Comparison of ENCODE assay signal across 10 cellular contexts in the genomic region with DNA sequence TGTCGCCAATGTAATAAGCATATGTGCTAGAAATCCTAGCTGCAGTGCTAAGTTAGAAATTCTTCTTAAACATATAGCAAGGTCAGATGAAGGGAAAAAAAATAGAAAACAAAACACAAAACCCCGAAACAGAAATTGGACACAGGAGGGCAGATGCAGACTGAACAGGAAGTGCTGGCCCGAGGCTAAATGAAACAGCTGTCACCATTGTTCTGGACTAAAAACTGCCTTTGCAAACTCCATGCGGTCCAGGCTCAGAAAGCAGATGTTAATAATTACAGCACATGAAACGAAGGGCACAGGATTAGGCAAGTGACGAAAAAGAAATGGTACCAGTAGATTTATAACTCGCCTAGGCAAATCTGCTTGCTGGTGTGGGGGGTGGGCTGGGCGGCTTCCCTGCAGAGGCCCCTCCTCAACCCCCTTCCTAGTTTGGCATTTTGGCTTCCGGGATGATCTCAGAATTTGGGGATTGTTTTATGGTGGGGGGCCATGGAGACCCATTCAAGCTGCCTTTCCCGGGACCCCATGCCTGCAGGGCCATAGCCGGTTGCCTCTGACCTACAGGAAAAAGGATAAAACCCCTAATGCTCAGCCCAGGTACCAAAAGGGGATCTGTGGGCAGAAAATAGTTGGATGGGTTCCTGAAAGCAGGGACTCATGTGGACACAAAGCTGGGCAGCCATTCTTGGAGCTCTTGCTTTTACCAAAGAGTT. TPM values are rescaled to one million over a fixed set of nuclear protein-coding genes. Genes with fewer than 3 reads are reported as not detected.
DNase-seq lines count a peak whose midpoint lies in the region; ATAC-seq lines count a peak whose summit lies in the region.
"Had no signal": no experiment of that assay in that cellular context is flagged by ENCODE, and none has a peak within 500 bp of the region (broad histone marks: within the 10 kb centered on the region; RNA-seq: fewer than 3 reads in every experiment).

No MANE protein-coding gene starts in this region.

- no peak overlapping the region for H2BK120ac ChIP-seq in neuronal stem cell (ENCODE audit: low read depth, low read length)

- H2AK5ac ChIP-seq in neuronal stem cell (ENCODE audit: low read depth, low read length), result peak overlapping the region; percentile 26

- DNase-seq in NCI-H69 (lab: John Stamatoyannopoulos, UW) (peak; percentile 95), neuronal stem cell (ENCODE audit: low spot score) (no peak)

- H3K4me1 ChIP-seq in neuronal stem cell (ENCODE audit: control insufficient read depth in 2 of 2, insufficient read depth in 1 of 2, low read depth in 1 of 2, low read length in 2 of 2), result peaks cover 3 to 23% of the 10 kb centered on the region in 2 donors

- no peak overlapping the region for H3K14ac ChIP-seq in neuronal stem cell (ENCODE audit: low read length)

- peaks cover 0 to 25% (median 0%) of the 10 kb centered on the region in 3 experiments for H3K27me3 ChIP-seq in neuronal stem cell (ENCODE audit: control insufficient read depth in 3 of 3, insufficient read depth in 3 of 3, low read depth in 1 of 3, low read length in 3 of 3)

- H3K9ac ChIP-seq in neuronal stem cell (ENCODE audit: low read depth, low read length, poor library complexity), result no peak overlapping the region

- H3K27ac ChIP-seq in neuronal stem cell (replicated peaks; ENCODE audit: low read length), result no peak overlapping the region

- H2BK12ac ChIP-seq in neuronal stem cell (ENCODE audit: low read length), result no peak overlapping the region

- no peaks in the 10 kb centered on the region for H3K9me3 ChIP-seq in neuronal stem cell (replicated peaks in 1 of 2; ENCODE audit: control insufficient read depth in 2 of 2, insufficient read depth in 1 of 2, low read depth in 1 of 2, low read length in 2 of 2)

- peak overlapping the region; percentile 5 for H3K18ac ChIP-seq in neuronal stem cell (ENCODE audit: low read length)

- no peak overlapping the region for H4K8ac ChIP-seq in neuronal stem cell (ENCODE audit: low read depth, low read length)

- no CpG with 5 or more reads among the region's 11 CpGs for WGBS in neuronal stem cell (ENCODE audit: extremely low coverage in 2 of 2, insufficient read length in 2 of 2, insufficient replicate concordance in 1 of 2), 2 donors

- no peak overlapping the region for H3K23ac ChIP-seq in neuronal stem cell (ENCODE audit: low read depth, low read length, poor library complexity)

- H2AFZ ChIP-seq in neuronal stem cell (ENCODE audit: low read length), result peak overlapping the region; percentile 60

- H3K4me2 ChIP-seq in neuronal stem cell (ENCODE audit: insufficient read depth, low read length, poor library complexity, severe bottlenecking), result no peak overlapping the region

- H3K36me3 ChIP-seq in neuronal stem cell (replicated peaks in 1 of 2; ENCODE audit: control insufficient read depth in 2 of 2, insufficient read depth in 2 of 2, low read length in 2 of 2), result no peaks in the 10 kb centered on the region

- H4K91ac ChIP-seq in neuronal stem cell (ENCODE audit: low read depth, low read length, poor library complexity), result no peak overlapping the region

- peak overlapping the region; percentile 20 for H2BK15ac ChIP-seq in neuronal stem cell (ENCODE audit: low read length)

- H3K4me3 ChIP-seq in neuronal stem cell (ENCODE audit: low read length in 2 of 2), result no peak overlapping the region
- H3K4me3 ChIP-seq: skin epidermis had no signal

- ATAC-seq in GM19025 (IDR thresholded peaks at IDR 0.05; ENCODE audit: low read depth, unreplicated experiment) (peak; percentile 92), HG02798 (IDR thresholded peaks at IDR 0.05; ENCODE audit: poor library complexity, unreplicated experiment) (peak; percentile 91), HG03045 (IDR thresholded peaks at IDR 0.05; ENCODE audit: unreplicated experiment) (no peak), HG03469 (IDR thresholded peaks at IDR 0.05; ENCODE audit: unreplicated experiment) (no peak), GM21526 (IDR thresholded peaks at IDR 0.05; ENCODE audit: low FRiP score, unreplicated experiment) (no peak), HG03565 (IDR thresholded peaks at IDR 0.05; ENCODE audit: unreplicated experiment) (no peak)
- ATAC-seq: Panc1 had no signal

- H2BK5ac ChIP-seq in neuronal stem cell (ENCODE audit: low read length), result no peak overlapping the region

- no peak overlapping the region for H3K4ac ChIP-seq in neuronal stem cell (ENCODE audit: low read length)

- no peaks in the 10 kb centered on the region for H3K79me1 ChIP-seq in neuronal stem cell (ENCODE audit: low read depth, low read length)

RNA-seq across cellular contexts. Expression of gene EMX2, which starts 39.2 kb away (rescaled TPM):
- 14.9 TPM for polyA plus RNA-seq in neuronal stem cell (2013, experiment 1 of 2)
- 14.7 TPM for polyA plus RNA-seq in neuronal stem cell (2013, experiment 2 of 2)

Comparison
In these comparisons a context has a peak if more than half of its experiments do, and no peak if none do; other contexts are left out.
1. ATAC-seq: peak in GM19025 (single experiment) and HG02798 (single experiment); none in HG03045 (single experiment), HG03469 (single experiment), GM21526 (single experiment) and HG03565 (single experiment).